Comparison of ENCODE assay signal across 15 cellular contexts in genomic region chr21:35039595-35040291, GRCh38. TPM values are rescaled to one million over a fixed set of nuclear protein-coding genes. Genes with fewer than 3 reads are reported as not detected.
DNase-seq lines count a peak whose midpoint lies in the region; ATAC-seq and TF ChIP-seq lines count a peak whose summit lies in the region.
"Had no signal": no experiment of that assay in that cellular context is flagged by ENCODE, and none has a peak within 500 bp of the region (broad histone marks: within the 10 kb centered on the region; RNA-seq: fewer than 3 reads in every experiment).

No MANE protein-coding gene starts in this region.

- 36% methylated on average over 3 of the region's 3 CpGs for WGBS in thymus

- TF ChIP-seq CTCF in fibroblast of villous mesenchyme (IDR thresholded peaks at IDR 0.05; ENCODE audit: insufficient read depth, low read depth, low read length): no peak

- peaks cover 14% of the 10 kb centered on the region for H3K36me3 Mint-ChIP-seq in activated naive CD4-positive, alpha-beta T cell treated with anti-CD3 and anti-CD28 coated beads, Interleukin-2, amount 50 U/mL, for 24 hours

- H3K4me3 ChIP-seq in fibroblast of villous mesenchyme (ENCODE audit: low read depth, low read length): no peak overlapping the region
- H3K4me3 ChIP-seq in thymus (ENCODE audit: low read length): no peak overlapping the region
- H3K4me3 ChIP-seq: lower lobe of right lung, SJSA1 had no signal

- H3K36me3 ChIP-seq in thymus (ENCODE audit: control insufficient read depth, insufficient read depth): peaks cover 17% of the 10 kb centered on the region
- H3K36me3 ChIP-seq: lower lobe of right lung had no signal

- ATAC-seq in GM18868 (IDR thresholded peaks at IDR 0.05; ENCODE audit: unreplicated experiment) (no peak), Right ventricle myocardium superior (ENCODE audit: poor library complexity) (no peak)
- ATAC-seq: foreskin keratinocyte, lower lobe of right lung had no signal

- peak overlapping the region; percentile 59 for H3K27ac Mint-ChIP-seq in activated naive CD4-positive, alpha-beta T cell treated with anti-CD3 and anti-CD28 coated beads, Interleukin-2, amount 50 U/mL, for 24 hours

- H3K27me3 Mint-ChIP-seq in activated naive CD4-positive, alpha-beta T cell treated with anti-CD3 and anti-CD28 coated beads, Interleukin-2, amount 50 U/mL, for 24 hours: no peaks in the 10 kb centered on the region

- no peaks in the 10 kb centered on the region for H3K27me3 ChIP-seq in thymus (ENCODE audit: control insufficient read depth, insufficient read depth)
- H3K27me3 ChIP-seq: foreskin keratinocyte, SJSA1 had no signal

- H3K4me1 ChIP-seq in thymus (ENCODE audit: control insufficient read depth, insufficient read depth, low read length): peaks cover 86% of the 10 kb centered on the region
- H3K4me1 ChIP-seq: foreskin keratinocyte had no signal

- no peaks in the 10 kb centered on the region for H3K9me3 ChIP-seq in thymus (ENCODE audit: control insufficient read depth)
- H3K9me3 ChIP-seq: lower lobe of right lung, SJSA1 had no signal

- no peak for DNase-seq in activated naive CD4-positive, alpha-beta T cell treated with Interleukin-2 at 50 U/mL for 16 hours
- DNase-seq in NAMALWA (ENCODE audit: low spot score): peak; percentile 54
- peak; percentile 26 for DNase-seq in fibroblast of villous mesenchyme (ENCODE audit: low read depth)
- DNase-seq in NCI-H1417 (lab: John Stamatoyannopoulos, UW): no peak
- no peak for DNase-seq in Right ventricle myocardium superior
- DNase-seq: activated gamma-delta T cell, foreskin keratinocyte, lower lobe of right lung, NCI-H187 treated with DMSO at 0.1 percent for 48 hours, NCI-H510A had no signal

- H3K9me3 Mint-ChIP-seq in activated naive CD4-positive, alpha-beta T cell treated with anti-CD3 and anti-CD28 coated beads, Interleukin-2, amount 50 U/mL, for 24 hours: no peaks in the 10 kb centered on the region
- H3K9me3 Mint-ChIP-seq: nephron had no signal

- peak overlapping the region; percentile 39 for H3K27ac ChIP-seq in thymus (ENCODE audit: low read depth)
- H3K27ac ChIP-seq: foreskin keratinocyte, lower lobe of right lung, SJSA1 had no signal

- peaks cover 99% of the 10 kb centered on the region for H3K4me1 Mint-ChIP-seq in activated naive CD4-positive, alpha-beta T cell treated with anti-CD3 and anti-CD28 coated beads, Interleukin-2, amount 50 U/mL, for 24 hours

- intact Hi-C loops in Right ventricle myocardium superior (cut with DNase I): no loop called here

- H3K4me3 Mint-ChIP-seq in activated naive CD4-positive, alpha-beta T cell treated with anti-CD3 and anti-CD28 coated beads, Interleukin-2, amount 50 U/mL, for 24 hours: peak overlapping the region; percentile 8
- H3K4me3 Mint-ChIP-seq: nephron had no signal

RNA-seq across cellular contexts. Expression of gene RUNX1, which starts 9.4 kb away (rescaled TPM):
- total RNA-seq in fibroblast of villous mesenchyme (21.6 and 37.4 TPM in 2 replicates), Right ventricle myocardium superior (1.5 TPM)
- 29.6 TPM for polyA plus RNA-seq in thymus

Comparison
In these comparisons a context has a peak if more than half of its experiments do, and no peak if none do; other contexts are left out.
1. DNase-seq: peak in NAMALWA (single experiment) and fibroblast of villous mesenchyme (single experiment); none in activated naive CD4-positive, alpha-beta T cell treated with Interleukin-2 at 50 U/mL for 16 hours (single experiment), NCI-H1417 (0 of 3) and Right ventricle myocardium superior (single experiment).